26 cellular contexts compared by ENCODE assay signal in the genomic region with DNA sequence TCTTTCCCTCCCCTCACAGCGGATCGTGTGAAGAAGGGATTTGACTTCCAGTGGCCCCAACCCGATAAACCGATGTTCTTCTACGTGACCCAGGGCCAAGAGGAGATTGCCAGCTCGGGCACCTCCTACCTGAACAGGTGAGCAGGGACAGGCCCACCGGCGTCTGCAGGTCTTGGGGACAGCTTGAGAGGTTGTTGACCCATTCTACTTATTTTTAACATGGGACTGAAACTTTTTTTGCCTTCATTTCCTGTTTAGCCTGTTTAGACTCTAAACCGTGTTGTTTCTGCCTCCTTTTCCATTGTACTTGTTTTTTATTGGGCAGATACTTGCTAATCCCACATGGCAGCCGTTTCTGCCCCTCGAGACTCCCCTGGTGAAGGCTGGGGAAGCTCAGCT. TPM values are rescaled to one million over a fixed set of nuclear protein-coding genes. Genes with fewer than 3 reads are reported as not detected.
"Had no signal": no experiment of that assay in that cellular context is flagged by ENCODE, and none has a peak within 500 bp of the region (broad histone marks: within the 10 kb centered on the region; RNA-seq: fewer than 3 reads in every experiment).

No MANE protein-coding gene starts in this region.

- H3K27me3 ChIP-seq: adrenal gland, body of pancreas, stomach, suprapubic skin, tibial nerve had no signal

- H3K27ac ChIP-seq: body of pancreas, skin epidermis, stomach, suprapubic skin, tibial nerve had no signal

- H3K27ac Mint-ChIP-seq: activated CD4-positive, alpha-beta T cell treated with anti-CD3 and anti-CD28 coated beads for 36 hours; activated CD8-positive, alpha-beta T cell treated with anti-CD3 and anti-CD28 coated beads, Interleukin-2, amount 10 ng/mL, durations not matched to agents 7 days and 5 days; activated naive CD8-positive, alpha-beta T cell treated with anti-CD3 and anti-CD28 coated beads for 36 hours; T-helper 2 cell treated with Interferon-gamma antibody and Interleukin-4, amounts not matched to agents 5 μg/mL and 100 μg/mL, for 36 hours had no signal

- H3K4me3 ChIP-seq: adrenal gland, body of pancreas, lung, mucosa of descending colon, skin epidermis, stomach, suprapubic skin, tibial nerve had no signal

- H3K27me3 Mint-ChIP-seq: activated CD4-positive, alpha-beta T cell treated with anti-CD3 and anti-CD28 coated beads for 36 hours; activated naive CD8-positive, alpha-beta T cell treated with anti-CD3 and anti-CD28 coated beads for 36 hours; effector memory CD8-positive, alpha-beta T cell; natural killer cell treated with Interleukin-12 subunit alpha and Interleukin-12 subunit beta and Interleukin-15 and Interleukin-18, amount 100 ng/mL, for 72 hours; stimulated activated naive B cell treated with anti-CD40 and anti-IgM and Interleukin-4, amounts not matched to agents 10 μg/mL and 1 μg/mL and 100 μg/mL, for 72 hours had no signal

- H3K4me1 ChIP-seq: body of pancreas, suprapubic skin had no signal

- H3K9me3 Mint-ChIP-seq: activated naive CD8-positive, alpha-beta T cell treated with anti-CD3 and anti-CD28 coated beads for 36 hours; effector memory CD8-positive, alpha-beta T cell; natural killer cell treated with Interleukin-12 subunit alpha and Interleukin-12 subunit beta and Interleukin-15 and Interleukin-18, amount 100 ng/mL, for 72 hours; stimulated activated naive B cell treated with anti-CD40 and anti-IgM and Interleukin-4, amounts not matched to agents 10 μg/mL and 1 μg/mL and 100 μg/mL, for 72 hours; T-helper 2 cell treated with Interferon-gamma antibody and Interleukin-4, amounts not matched to agents 5 μg/mL and 100 μg/mL, for 36 hours had no signal

- H3K36me3 Mint-ChIP-seq: natural killer cell treated with Interleukin-12 subunit alpha and Interleukin-12 subunit beta and Interleukin-15 and Interleukin-18, amount 100 ng/mL, for 72 hours had no signal

- H3K4me1 Mint-ChIP-seq: activated CD4-positive, alpha-beta T cell treated with anti-CD3 and anti-CD28 coated beads for 36 hours; activated naive CD8-positive, alpha-beta T cell treated with anti-CD3 and anti-CD28 coated beads for 36 hours had no signal

- H3K4me3 Mint-ChIP-seq: activated CD4-positive, alpha-beta T cell treated with anti-CD3 and anti-CD28 coated beads for 36 hours; activated CD8-positive, alpha-beta T cell treated with anti-CD3 and anti-CD28 coated beads, Interleukin-2, amount 10 ng/mL, durations not matched to agents 7 days and 5 days; activated naive CD8-positive, alpha-beta T cell treated with anti-CD3 and anti-CD28 coated beads for 36 hours; effector memory CD8-positive, alpha-beta T cell; natural killer cell treated with Interleukin-12 subunit alpha and Interleukin-12 subunit beta and Interleukin-15 and Interleukin-18, amount 100 ng/mL, for 72 hours; stimulated activated naive B cell treated with anti-CD40 and anti-IgM and Interleukin-4, amounts not matched to agents 10 μg/mL and 1 μg/mL and 100 μg/mL, for 72 hours; T-helper 2 cell treated with Interferon-gamma antibody and Interleukin-4, amounts not matched to agents 5 μg/mL and 100 μg/mL, for 36 hours had no signal

- ATAC-seq: activated CD4-positive, alpha-beta T cell treated with anti-CD3 and anti-CD28 coated beads for 36 hours; activated CD8-positive, alpha-beta T cell treated with anti-CD3 and anti-CD28 coated beads, Interleukin-2, amount 10 ng/mL, durations not matched to agents 7 days and 5 days; body of pancreas; effector memory CD8-positive, alpha-beta T cell; mucosa of descending colon; sciatic nerve; stimulated activated naive B cell treated with anti-CD40 and anti-IgM and Interleukin-4, amounts not matched to agents 10 μg/mL and 1 μg/mL and 100 μg/mL, for 72 hours had no signal

- H3K9me3 ChIP-seq: adrenal gland, body of pancreas, mucosa of descending colon, stomach, suprapubic skin, tibial nerve had no signal

- DNase-seq: activated CD4-positive, alpha-beta T cell treated with anti-CD3 and anti-CD28 coated beads for 36 hours; activated CD4-positive, CD25-positive, alpha-beta regulatory T cell; activated CD8-positive, alpha-beta T cell treated with anti-CD3 and anti-CD28 coated beads, Interleukin-2, amount 10 ng/mL, durations not matched to agents 7 days and 5 days; activated effector memory CD4-positive, alpha-beta T cell treated with Interleukin-2 at 50 U/mL for 16 hours; activated naive CD4-positive, alpha-beta T cell treated with Interleukin-2 at 50 U/mL for 16 hours; activated naive CD8-positive, alpha-beta T cell treated with anti-CD3 and anti-CD28 coated beads for 36 hours; aorta; cortex of kidney; effector memory CD8-positive, alpha-beta T cell; hippocampal formation; kidney; stimulated activated CD4-positive, alpha-beta T cell treated with anti-CD3 and anti-CD28 coated beads, Interleukin-4, amount 100 ng/mL, for 24 hours; stimulated activated CD8-positive, alpha-beta memory T cell treated with anti-CD3 and anti-CD28 coated beads, Interleukin-4, amount 100 ng/mL, for 48 hours; stimulated activated naive B cell treated with anti-CD40 and anti-IgM and Interleukin-4, amounts not matched to agents 10 μg/mL and 1 μg/mL and 100 μg/mL, for 72 hours; stomach; T-helper 1 cell had no signal

RNA-seq across cellular contexts. Expression of a gene that starts 35.7 kb away (rescaled TPM):
- total RNA-seq: activated CD8-positive, alpha-beta T cell treated with anti-CD3 and anti-CD28 coated beads, Interleukin-2, amount 10 ng/mL, durations not matched to agents 7 days and 5 days; natural killer cell treated with Interleukin-12 subunit alpha and Interleukin-12 subunit beta and Interleukin-15 and Interleukin-18, amount 100 ng/mL, for 72 hours had no signal
